ENCODE assay signal across 11 cellular contexts in the genomic region with DNA sequence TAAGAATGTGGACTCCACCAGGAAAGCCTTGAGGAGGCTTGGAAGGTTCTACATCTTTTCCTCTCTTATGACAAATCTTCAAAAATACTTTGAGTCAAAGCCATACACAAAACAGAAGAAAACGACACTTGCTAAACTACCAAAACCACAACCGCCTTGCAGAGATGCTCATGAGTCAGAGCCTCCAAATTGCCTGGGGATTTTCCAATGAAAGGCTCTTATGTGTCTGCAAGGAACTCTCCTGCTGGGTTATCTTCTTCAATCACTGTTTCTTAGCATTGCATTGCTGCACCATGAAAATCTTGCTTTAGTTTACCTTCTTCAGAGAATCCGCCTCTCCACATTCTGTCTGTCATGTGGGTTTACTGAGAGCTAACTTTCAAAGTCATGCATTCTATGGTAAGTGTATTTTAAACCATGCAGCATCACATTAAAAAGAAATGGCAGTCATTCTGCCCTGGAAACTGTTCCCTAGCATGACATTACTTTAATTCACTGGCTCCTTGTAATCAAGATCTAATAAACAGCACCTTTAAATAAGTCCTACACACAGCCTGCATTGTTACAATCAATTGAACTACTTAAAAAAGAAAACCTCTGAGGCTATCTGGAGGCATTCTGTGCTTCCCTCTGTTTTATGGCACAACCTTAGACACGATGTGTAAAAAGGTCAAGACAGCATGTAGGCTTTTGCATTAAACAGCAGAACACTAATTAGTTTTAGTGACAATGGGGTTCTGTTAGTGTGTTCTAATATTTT.
DNase-seq lines count a peak whose midpoint lies in the region; ATAC-seq and TF ChIP-seq lines count a peak whose summit lies in the region.
"Had no signal": no experiment of that assay in that cellular context is flagged by ENCODE, and none has a peak within 500 bp of the region (broad histone marks: within the 10 kb centered on the region; RNA-seq: fewer than 3 reads in every experiment).

No MANE protein-coding gene starts in this region.

- peaks cover 3 to 25% of the 10 kb centered on the region in 2 donors for H3K27me3 Mint-ChIP-seq in natural killer cell (ENCODE audit: low read depth in 2 of 2)

- intact Hi-C loops in PC-9 (cut with micrococcal nuclease; ENCODE audit: unreplicated experiment) = no loop called here
- intact Hi-C loops in natural killer cell (cut with micrococcal nuclease) = no loop called here

- H3K27ac Mint-ChIP-seq in natural killer cell = no peak overlapping the region

- H3K36me3 Mint-ChIP-seq in natural killer cell = no peaks in the 10 kb centered on the region

- no peaks in the 10 kb centered on the region for H3K4me1 ChIP-seq in PC-9 (replicated peaks; ENCODE audit: insufficient read depth)

- H2AFZ ChIP-seq in PC-9 = no peak overlapping the region

- no peak overlapping the region for H3K4me2 ChIP-seq in PC-9

- no peaks in the 10 kb centered on the region for H3F3A ChIP-seq in PC-9 (ENCODE audit: insufficient read depth, low read depth)

- BruUV-seq in PC-9 (replicated peaks; lab: Mats Ljungman, UMichigan) = no TSS peak

- no peaks in the 10 kb centered on the region for H3K4me1 Mint-ChIP-seq in natural killer cell

- CTCF ChIA-PET in PC-9 (lab: Charles Lee) = no interaction called here

- no peaks in the 10 kb centered on the region for H3K36me3 ChIP-seq in MG63
- no peaks in the 10 kb centered on the region for H3K36me3 ChIP-seq in PC-9 (ENCODE audit: low read depth)

- H3K4me3 Mint-ChIP-seq in natural killer cell = no peak overlapping the region

- H3K27me3 ChIP-seq in MG63 (peaks cover 15% of the 10 kb centered on the region), PC-9 (ENCODE audit: insufficient read depth, low read depth) (peaks cover 35% of the 10 kb centered on the region)

- no peaks in the 10 kb centered on the region for H3K79me2 ChIP-seq in PC-9 (ENCODE audit: low read depth)

- peak; percentile 3 for DNase-seq in stimulated activated CD4-positive, alpha-beta T cell treated with anti-CD3 and anti-CD28 coated beads, Interleukin-15, amount 100 ng/mL, for 24 hours
- DNase-seq in stimulated activated CD4-positive, alpha-beta T cell treated with anti-CD3 and anti-CD28 coated beads, Interleukin-12 subunit alpha, Interleukin-12 subunit beta, amount 100 ng/mL, for 4 hours = no peak
- DNase-seq in MG63 = peak; percentile 28
- DNase-seq in dedifferentiated amniotic fluid mesenchymal stem cell (ENCODE audit: extremely low spot score) = peak; percentile 54
- DNase-seq in stromal cell of bone marrow (ENCODE audit: low read depth) = peak; percentile 89
- DNase-seq in globus pallidus (ENCODE audit: low spot score) = no peak
- no peak for DNase-seq in PC-9
- DNase-seq in natural killer cell = no peak

- POLR2A ChIA-PET in PC-9 (lab: Charles Lee; ENCODE audit: unreplicated experiment) = no interaction called here

- ATAC-seq in natural killer cell = no peak
- ATAC-seq: left lobe of liver had no signal

- H3K27ac ChIP-seq in PC-9 = no peak overlapping the region
- H3K27ac ChIP-seq: C4-2B, HL-60 had no signal

- H4K20me1 ChIP-seq in PC-9 (ENCODE audit: insufficient read depth) = no peaks in the 10 kb centered on the region

- H3K9me3 ChIP-seq in MG63 (no peaks in the 10 kb centered on the region), PC-9 (ENCODE audit: insufficient read depth, low read depth) (no peaks in the 10 kb centered on the region)

- TF ChIP-seq CTCF in PC-9 (conservative IDR thresholded peaks at IDR 0.05) (no peak), natural killer cell (IDR thresholded peaks at IDR 0.05) (no peak)

- H3K4me3 ChIP-seq in MG63 = no peak overlapping the region
- no peak overlapping the region for H3K4me3 ChIP-seq in PC-9

- no peaks in the 10 kb centered on the region for H3K9me2 ChIP-seq in PC-9 (ENCODE audit: insufficient read depth)

- no peaks in the 10 kb centered on the region for H3K9me3 Mint-ChIP-seq in natural killer cell

Comparison
In these comparisons a context has a peak if more than half of its experiments do, and no peak if none do; other contexts are left out.
1. DNase-seq: peak in stimulated activated CD4-positive, alpha-beta T cell treated with anti-CD3 and anti-CD28 coated beads, Interleukin-15, amount 100 ng/mL, for 24 hours (single experiment), MG63 (single experiment), dedifferentiated amniotic fluid mesenchymal stem cell (single experiment) and stromal cell of bone marrow (single experiment); none in stimulated activated CD4-positive, alpha-beta T cell treated with anti-CD3 and anti-CD28 coated beads, Interleukin-12 subunit alpha, Interleukin-12 subunit beta, amount 100 ng/mL, for 4 hours (single experiment), globus pallidus (single experiment), PC-9 (0 of 2) and natural killer cell (single experiment).